In genomic region chr20:23174821-23175220, GRCh38 we compare ENCODE assay signal across 34 cellular contexts.
DNase-seq lines count a peak whose midpoint lies in the region; ATAC-seq, FAIRE-seq and TF ChIP-seq lines count a peak whose summit lies in the region.
"Had no signal": no experiment of that assay in that cellular context is flagged by ENCODE, and none has a peak within 500 bp of the region (broad histone marks: within the 10 kb centered on the region; RNA-seq: fewer than 3 reads in every experiment).

No MANE protein-coding gene starts in this region.

- peaks cover 18% of the 10 kb centered on the region; the same call in 1 of the 2 replicates for H3K27me3 ChIP-seq in HCT116 (ENCODE audit: insufficient read depth, low read length)
- no peaks in the 10 kb centered on the region for H3K27me3 ChIP-seq in K562 (ENCODE audit: control insufficient read depth in 2 of 2, insufficient read depth in 2 of 2, low read length in 2 of 2)
- H3K27me3 ChIP-seq: BE2C; BLaER1; BLaER1 treated with 17β-estradiol and CSF1 and Interleukin-3, amounts not matched to agents 10 nM and 100 nM had no signal

- FAIRE-seq in A549 (lab: Jason Lieb, UNC) (peak; percentile 86), K562 (lab: Jason Lieb, UNC) (no peak)
- FAIRE-seq: A204.1, D721Med had no signal

- H3K79me2 ChIP-seq in HCT116 (ENCODE audit: insufficient read depth, low read length) (no peaks in the 10 kb centered on the region), K562 (ENCODE audit: control insufficient read depth, insufficient read depth, low read length) (no peaks in the 10 kb centered on the region)

- no peak overlapping the region for H3K4me3 ChIP-seq in A549
- H3K4me3 ChIP-seq in HCT116 (replicated peaks in 1 of 2; ENCODE audit: low read depth in 1 of 2, low read length in 2 of 2), result no peak overlapping the region
- no peak overlapping the region for H3K4me3 ChIP-seq in K562
- H3K4me3 ChIP-seq: BLaER1; BLaER1 treated with 17β-estradiol and CSF1 and Interleukin-3, amounts not matched to agents 10 nM and 100 nM had no signal

- POLR2A ChIA-PET in A549 (lab: Yijun Ruan, JAX) (no interaction called here), HCT116 (lab: Charles Lee) (no interaction called here), K562 (lab: Yijun Ruan, JAX) (interaction anchor here (1.4 kb wide), 1 partner anchor 17 kb away, joined by 6 read pairs; no protein-coding TSS in a partner anchor)

- CTCF ChIA-PET in A549 (lab: Yijun Ruan, JAX), result interaction anchor here (0.7 kb wide), 1 partner anchor 10 kb away, joined by 3 read pairs; no protein-coding TSS in a partner anchor
- CTCF ChIA-PET in HCT116 (lab: Charles Lee), result no interaction called here
- CTCF ChIA-PET in K562 (lab: Yijun Ruan, JAX; ENCODE audit: low intra/inter-chr PET ratio), result no interaction called here

- no TSS peak for BruUV-seq in HCT116 (replicated peaks; lab: Mats Ljungman, UMichigan)
- no TSS peak for BruUV-seq in K562 (replicated peaks; lab: Mats Ljungman, UMichigan)

- peaks cover 25% of the 10 kb centered on the region; the same call in 1 of the 3 replicates for H3K9me3 ChIP-seq in A549
- H3K9me3 ChIP-seq in HCT116 (ENCODE audit: control insufficient read depth in 1 of 2, insufficient read depth in 1 of 2, low read depth in 1 of 2, low read length in 2 of 2), result no peaks in the 10 kb centered on the region
- no peaks in the 10 kb centered on the region for H3K9me3 ChIP-seq in K562 (replicated peaks; ENCODE audit: control insufficient read depth, insufficient read depth, low read depth, low read length)
- H3K9me3 ChIP-seq: BE2C had no signal

- 88% methylated on average over 3 of the region's 3 CpGs for WGBS in A549 (ENCODE audit: missing lambda C conversion rate)
- 95% methylated on average over 2 of the region's 3 CpGs for WGBS in K562 (ENCODE audit: insufficient coverage, low coverage, missing lambda C conversion rate)

- H3K36me3 ChIP-seq in HCT116 (ENCODE audit: control insufficient read depth in 1 of 2, insufficient read depth in 2 of 2, low read length in 2 of 2) (no peaks in the 10 kb centered on the region), K562 (ENCODE audit: control insufficient read depth, insufficient read depth, low read length) (no peaks in the 10 kb centered on the region)
- H3K36me3 ChIP-seq: BE2C; BLaER1; BLaER1 treated with 17β-estradiol and CSF1 and Interleukin-3, amounts not matched to agents 10 nM and 100 nM had no signal

- ATAC-seq in A549 (no peak), HCT116 (no peak), K562 (no peak), GM19395 (IDR thresholded peaks at IDR 0.05; ENCODE audit: unreplicated experiment) (no peak), SK-N-SH treated with all-trans-retinoic acid at 6 μM for 48 hours (no peak)
- ATAC-seq: CD8-positive, alpha-beta T cell had no signal

- peaks cover 21% of the 10 kb centered on the region for H3K27me3 Mint-ChIP-seq in activated T-helper 2 cell treated with anti-CD3 and anti-CD28 coated beads, Interferon-gamma antibody, Interleukin-2, Interleukin-4, amounts not matched to agents 10 μg/mL and 5 μg/mL and 100 μg/mL, durations not matched to agents 14 hours and 24 hours and 36 hours (ENCODE audit: low read depth)

- H2AFZ ChIP-seq in HCT116 (ENCODE audit: low read depth, low read length, poor library complexity, severe bottlenecking) (no peak overlapping the region), K562 (ENCODE audit: low read depth, low read length) (no peak overlapping the region)

- RAD21 ChIA-PET in HCT116 (lab: Charles Lee; ENCODE audit: low non-redundant PET in 1 of 2, low total read pairs in 2 of 2, uncharacterized antibody in 2 of 2, unreplicated experiment in 2 of 2), result no interaction called here

- in situ Hi-C loops in K562 (cut with MboI), result no loop called here

- H3K4me3 Mint-ChIP-seq in activated T-helper 2 cell treated with anti-CD3 and anti-CD28 coated beads, Interferon-gamma antibody, Interleukin-2, Interleukin-4, amounts not matched to agents 10 μg/mL and 5 μg/mL and 100 μg/mL, durations not matched to agents 14 hours and 24 hours and 36 hours (ENCODE audit: low read depth), result no peak overlapping the region
- H3K4me3 Mint-ChIP-seq: B cell; CD14-positive monocyte; CD4-positive, alpha-beta memory T cell; CD4-positive, alpha-beta T cell; CD4-positive, CD25-positive, alpha-beta regulatory T cell; CD8-positive, alpha-beta memory T cell; CD8-positive, alpha-beta T cell had no signal

- no peak for TF ChIP-seq RAD21 in A549 (conservative IDR thresholded peaks at IDR 0.05 in 1 of 2, IDR thresholded peaks at IDR 0.05 in 1 of 2)
- no peak for TF ChIP-seq RAD21 in HCT116 (IDR thresholded peaks at IDR 0.05; ENCODE audit: low read depth)
- TF ChIP-seq RAD21 in K562 (CRISPR knock-in tag; conservative IDR thresholded peaks at IDR 0.05 in 1 of 2, IDR thresholded peaks at IDR 0.05 in 1 of 2), result no peak

- no peak for TF ChIP-seq CTCF in A549 (IDR thresholded peaks at IDR 0.05)
- TF ChIP-seq CTCF in HCT116 (IDR thresholded peaks at IDR 0.05 in 2 of 3, conservative IDR thresholded peaks at IDR 0.05 in 1 of 3; ENCODE audit: borderline replicate concordance in 1 of 3, insufficient read depth in 1 of 3, low read depth in 2 of 3, low read length in 2 of 3), result no peak
- no peak for TF ChIP-seq CTCF in K562 (IDR thresholded peaks at IDR 0.05 in 2 of 3, conservative IDR thresholded peaks at IDR 0.05 in 1 of 3; ENCODE audit: insufficient read depth in 2 of 3, low read depth in 1 of 3, low read length in 3 of 3)

- H3K27ac Mint-ChIP-seq in activated T-helper 2 cell treated with anti-CD3 and anti-CD28 coated beads, Interferon-gamma antibody, Interleukin-2, Interleukin-4, amounts not matched to agents 10 μg/mL and 5 μg/mL and 100 μg/mL, durations not matched to agents 14 hours and 24 hours and 36 hours, result no peak overlapping the region
- H3K27ac Mint-ChIP-seq: B cell; CD14-positive monocyte; CD4-positive, alpha-beta memory T cell; CD4-positive, alpha-beta T cell; CD4-positive, CD25-positive, alpha-beta regulatory T cell; CD8-positive, alpha-beta memory T cell; CD8-positive, alpha-beta T cell had no signal

- H3K4me2 ChIP-seq in A549 (no peak overlapping the region), HCT116 (ENCODE audit: low read length) (no peak overlapping the region), K562 (ENCODE audit: insufficient read depth, low read length) (no peak overlapping the region)
- H3K4me2 ChIP-seq: BLaER1; BLaER1 treated with 17β-estradiol and CSF1 and Interleukin-3, amounts not matched to agents 10 nM and 100 nM had no signal

- no peak for DNase-seq in A549 (ENCODE audit: low read depth in 1 of 2, low spot score in 1 of 2)
- no peak for DNase-seq in HCT116 (ENCODE audit: low read depth, low spot score)
- DNase-seq in K562 (ENCODE audit: extremely low read depth in 1 of 4, low spot score in 3 of 4), result no peak
- DNase-seq in activated T-helper 2 cell treated with anti-CD3 and anti-CD28 coated beads, Interferon-gamma antibody, Interleukin-2, Interleukin-4, amounts not matched to agents 10 μg/mL and 5 μg/mL and 100 μg/mL, durations not matched to agents 14 hours and 24 hours and 36 hours (ENCODE audit: low spot score), result no peak
- DNase-seq: 8988T; ACHN; AML-193; BE2C; C1 segment of cervical spinal cord; Caco-2; Calu3; CD4-positive, alpha-beta memory T cell; CD4-positive, alpha-beta T cell; CD4-positive, CD25-positive, alpha-beta regulatory T cell; CD8-positive, alpha-beta memory T cell; CD8-positive, alpha-beta T cell; COR-L47; DMS 273 treated with DMSO at 0.1 percent for 48 hours; DMS153; DMS53; DMS79; DMS79 treated with DMSO at 0.1 percent for 48 hours; DND-41; EL had no signal

- H4K20me1 ChIP-seq in HCT116 (ENCODE audit: insufficient read depth) (no peaks in the 10 kb centered on the region), K562 (replicated peaks; ENCODE audit: control insufficient read depth, insufficient read depth, low read length) (no peaks in the 10 kb centered on the region)
- H4K20me1 ChIP-seq: BLaER1; BLaER1 treated with 17β-estradiol and CSF1 and Interleukin-3, amounts not matched to agents 10 nM and 100 nM had no signal

- no peaks in the 10 kb centered on the region for H3K9me1 ChIP-seq in K562 (ENCODE audit: control insufficient read depth, insufficient read depth, low read length)

- no peaks in the 10 kb centered on the region for H3K9me3 Mint-ChIP-seq in activated T-helper 2 cell treated with anti-CD3 and anti-CD28 coated beads, Interferon-gamma antibody, Interleukin-2, Interleukin-4, amounts not matched to agents 10 μg/mL and 5 μg/mL and 100 μg/mL, durations not matched to agents 14 hours and 24 hours and 36 hours
- H3K9me3 Mint-ChIP-seq: CD4-positive, alpha-beta memory T cell; CD4-positive, alpha-beta T cell; CD8-positive, alpha-beta T cell had no signal

- no peaks in the 10 kb centered on the region for H3K9me2 ChIP-seq in HCT116 (ENCODE audit: insufficient read depth)

- no peaks in the 10 kb centered on the region for H3K4me1 ChIP-seq in A549
- H3K4me1 ChIP-seq in HCT116 (ENCODE audit: control insufficient read depth in 1 of 2, insufficient read depth in 2 of 2, low read length in 2 of 2), result no peaks in the 10 kb centered on the region
- H3K4me1 ChIP-seq in K562 (replicated peaks in 1 of 2; ENCODE audit: control insufficient read depth in 2 of 2, insufficient read depth in 2 of 2, low read length in 2 of 2), result peaks cover 7 to 16% of the 10 kb centered on the region in 2 experiments; a peak in 3 of 5 replicates
- H3K4me1 ChIP-seq: BE2C, BLaER1, Caco-2 had no signal

- no peaks in the 10 kb centered on the region for H3K4me1 Mint-ChIP-seq in activated T-helper 2 cell treated with anti-CD3 and anti-CD28 coated beads, Interferon-gamma antibody, Interleukin-2, Interleukin-4, amounts not matched to agents 10 μg/mL and 5 μg/mL and 100 μg/mL, durations not matched to agents 14 hours and 24 hours and 36 hours (ENCODE audit: low read depth)
- H3K4me1 Mint-ChIP-seq: B cell; CD4-positive, alpha-beta memory T cell; CD8-positive, alpha-beta memory T cell had no signal

- TF ChIP-seq POLR2A in A549 (IDR thresholded peaks at IDR 0.05; ENCODE audit: low read length), result no peak
- no peak for TF ChIP-seq POLR2A in HCT116 (IDR thresholded peaks at IDR 0.05; ENCODE audit: borderline replicate concordance, extremely low read depth, insufficient read depth, insufficient read length)
- TF ChIP-seq POLR2A in K562 (conservative IDR thresholded peaks at IDR 0.05), result no peak

- no peak for TF ChIP-seq EP300 in A549 (IDR thresholded peaks at IDR 0.05)
- TF ChIP-seq EP300 in K562 (IDR thresholded peaks at IDR 0.05; ENCODE audit: low read length), result no peak

- no peak overlapping the region for H3K27ac ChIP-seq in A549
- H3K27ac ChIP-seq in HCT116 (ENCODE audit: low read depth, low read length), result no peak overlapping the region
- H3K27ac ChIP-seq in K562 (ENCODE audit: extremely low read depth, low read depth, low read length), result no peak overlapping the region
- H3K27ac ChIP-seq: 22Rv1; BLaER1; BLaER1 treated with 17β-estradiol and CSF1 and Interleukin-3, amounts not matched to agents 10 nM and 100 nM; C4-2B had no signal

- H3K36me3 Mint-ChIP-seq in activated T-helper 2 cell treated with anti-CD3 and anti-CD28 coated beads, Interferon-gamma antibody, Interleukin-2, Interleukin-4, amounts not matched to agents 10 μg/mL and 5 μg/mL and 100 μg/mL, durations not matched to agents 14 hours and 24 hours and 36 hours (ENCODE audit: low read depth), result no peaks in the 10 kb centered on the region
- H3K36me3 Mint-ChIP-seq: CD4-positive, alpha-beta memory T cell; CD4-positive, CD25-positive, alpha-beta regulatory T cell; CD8-positive, alpha-beta memory T cell; CD8-positive, alpha-beta T cell had no signal

- intact Hi-C loops in HCT116 (cut with micrococcal nuclease), result no loop called here
- intact Hi-C loops in K562 (cut with micrococcal nuclease), result loop anchor here (5.0 kb wide), 1 partner anchor 43 kb away; no protein-coding TSS in a partner anchor
- intact Hi-C loops in activated T-helper 2 cell treated with anti-CD3 and anti-CD28 coated beads, Interferon-gamma antibody, Interleukin-2, Interleukin-4, amounts not matched to agents 10 μg/mL and 5 μg/mL and 100 μg/mL, durations not matched to agents 14 hours and 24 hours and 36 hours (cut with micrococcal nuclease), result no loop called here

- H3K9ac ChIP-seq in HCT116 (ENCODE audit: low read length) (no peak overlapping the region), K562 (ENCODE audit: insufficient read depth in 1 of 2, low read depth in 2 of 2, low read length in 2 of 2) (no peak overlapping the region)
- H3K9ac ChIP-seq: BLaER1; BLaER1 treated with 17β-estradiol and CSF1 and Interleukin-3, amounts not matched to agents 10 nM and 100 nM had no signal

Comparison
In these comparisons a context has a peak if more than half of its experiments do, and no peak if none do; other contexts are left out.
1. Of the 35 proteins assayed by ChIP-seq in both K562 and A549: peak only in K562: CEBPB; only in A549: none; in both: none; in neither: 34.